In genomic region chr11:85941380-85941973, GRCh38 we compare ENCODE assay signal across 8 cellular contexts.
DNase-seq lines count a peak whose midpoint lies in the region; ATAC-seq and TF ChIP-seq lines count a peak whose summit lies in the region.

No MANE protein-coding gene starts in this region.

- H3K9me3 Mint-ChIP-seq in activated naive CD8-positive, alpha-beta T cell treated with anti-CD3 and anti-CD28 coated beads for 36 hours, result peaks cover 12% of the 10 kb centered on the region
- peaks cover 5% of the 10 kb centered on the region for H3K9me3 Mint-ChIP-seq in CD4-positive, alpha-beta T cell

- H3K27ac ChIP-seq in HCT116 (ENCODE audit: low read depth, low read length), result no peak overlapping the region
- H3K27ac ChIP-seq in heart left ventricle, result no peak overlapping the region
- no peak overlapping the region for H3K27ac ChIP-seq in CD4-positive, alpha-beta T cell (ENCODE audit: low read depth, low read length)

- H3K36me3 ChIP-seq in HCT116 (ENCODE audit: control insufficient read depth in 1 of 2, insufficient read depth in 2 of 2, low read length in 2 of 2) (no peaks in the 10 kb centered on the region), heart left ventricle (no peaks in the 10 kb centered on the region)

- peaks cover 10% of the 10 kb centered on the region for H3K36me3 Mint-ChIP-seq in activated naive CD8-positive, alpha-beta T cell treated with anti-CD3 and anti-CD28 coated beads for 36 hours
- H3K36me3 Mint-ChIP-seq in CD4-positive, alpha-beta T cell (ENCODE audit: low read depth), result no peaks in the 10 kb centered on the region

- TF ChIP-seq POLR2A in HCT116 (IDR thresholded peaks at IDR 0.05; ENCODE audit: borderline replicate concordance, extremely low read depth, insufficient read depth, insufficient read length) (no peak), heart left ventricle (IDR thresholded peaks at IDR 0.05) (no peak)

- no peak overlapping the region for H3K4me2 ChIP-seq in HCT116 (ENCODE audit: low read length)

- H3K27me3 ChIP-seq in HCT116 (ENCODE audit: insufficient read depth, low read length) (no peaks in the 10 kb centered on the region), heart left ventricle (no peaks in the 10 kb centered on the region)
- no peaks in the 10 kb centered on the region for H3K27me3 ChIP-seq in CD4-positive, alpha-beta T cell (ENCODE audit: control insufficient read depth, insufficient read depth, low read length)

- H3K4me1 ChIP-seq in HCT116 (ENCODE audit: control insufficient read depth in 1 of 2, insufficient read depth in 2 of 2, low read length in 2 of 2) (no peaks in the 10 kb centered on the region), heart left ventricle (peaks cover 0 to 19% (median 7%) of the 10 kb centered on the region in 12 donors)

- CTCF ChIA-PET in HCT116 (lab: Charles Lee), result no interaction called here
- CTCF ChIA-PET in CD4-positive, alpha-beta T cell (lab: Charles Lee), result no interaction called here

- intact Hi-C loops in HCT116 (cut with micrococcal nuclease), result loop anchor here (1.0 to 10.0 kb wide), 3 partner anchors 277 to 350 kb away; no protein-coding TSS in a partner anchor
- intact Hi-C loops in heart left ventricle (cut with DNase I), result loop anchor here (1.0 to 10.0 kb wide), 10 partner anchors 84 to 353 kb away; partner anchors contain the start of gene CCDC83 (in 3 of the 10)
- intact Hi-C loops in CD4-positive, alpha-beta T cell (cut with DNase I, micrococcal nuclease), result no loop called here

- peak; percentile 75 for TF ChIP-seq RAD21 in HCT116 (IDR thresholded peaks at IDR 0.05; ENCODE audit: low read depth)

- RAD21 ChIA-PET in HCT116 (lab: Charles Lee; ENCODE audit: low non-redundant PET in 1 of 2, low total read pairs in 2 of 2, uncharacterized antibody in 2 of 2, unreplicated experiment in 2 of 2), result no interaction called here

- ATAC-seq in HCT116, result peak; percentile 80
- ATAC-seq in heart left ventricle, result peak in 3 of 4 donors; percentile 79 to 85 (median 83)
- no peak for ATAC-seq in CD4-positive, alpha-beta T cell (ENCODE audit: poor library complexity)

- H3K27ac Mint-ChIP-seq in activated naive CD8-positive, alpha-beta T cell treated with anti-CD3 and anti-CD28 coated beads for 36 hours, result no peak overlapping the region
- no peak overlapping the region for H3K27ac Mint-ChIP-seq in CD4-positive, alpha-beta T cell

- POLR2A ChIA-PET in HCT116 (lab: Charles Lee), result no interaction called here
- POLR2A ChIA-PET in CD4-positive, alpha-beta T cell (lab: Charles Lee), result no interaction called here

- H3K4me3 ChIP-seq in HCT116 (replicated peaks in 1 of 2; ENCODE audit: low read depth in 1 of 2, low read length in 2 of 2) (no peak overlapping the region), heart left ventricle (no peak overlapping the region)

- no peaks in the 10 kb centered on the region for H3K27me3 Mint-ChIP-seq in activated naive CD8-positive, alpha-beta T cell treated with anti-CD3 and anti-CD28 coated beads for 36 hours
- no peaks in the 10 kb centered on the region for H3K27me3 Mint-ChIP-seq in CD4-positive, alpha-beta T cell

- no TSS peak for BruUV-seq in HCT116 (replicated peaks; lab: Mats Ljungman, UMichigan)

- H2AFZ ChIP-seq in HCT116 (ENCODE audit: low read depth, low read length, poor library complexity, severe bottlenecking), result no peak overlapping the region

- H4K20me1 ChIP-seq in HCT116 (ENCODE audit: insufficient read depth), result no peaks in the 10 kb centered on the region

- no peaks in the 10 kb centered on the region; a peak in 1 of 4 replicates for H3K9me3 ChIP-seq in HCT116 (ENCODE audit: control insufficient read depth in 1 of 2, insufficient read depth in 1 of 2, low read depth in 1 of 2, low read length in 2 of 2)
- H3K9me3 ChIP-seq in heart left ventricle, result no peaks in the 10 kb centered on the region
- peaks cover 3% of the 10 kb centered on the region for H3K9me3 ChIP-seq in CD4-positive, alpha-beta T cell (ENCODE audit: control insufficient read depth, low read length)

- peak; percentile 47 to 59 (median 53); a peak in 5 of 6 replicates for TF ChIP-seq CTCF in HCT116 (IDR thresholded peaks at IDR 0.05 in 2 of 3, conservative IDR thresholded peaks at IDR 0.05 in 1 of 3; ENCODE audit: borderline replicate concordance in 1 of 3, insufficient read depth in 1 of 3, low read depth in 2 of 3, low read length in 2 of 3)
- TF ChIP-seq CTCF in heart left ventricle (IDR thresholded peaks at IDR 0.05), result peak; percentile 63 to 85 (median 78)
- no peak for TF ChIP-seq CTCF in CD4-positive, alpha-beta T cell (IDR thresholded peaks at IDR 0.05)

- H3K79me2 ChIP-seq in HCT116 (ENCODE audit: insufficient read depth, low read length), result no peaks in the 10 kb centered on the region

- peaks cover 12% of the 10 kb centered on the region for H3K4me1 Mint-ChIP-seq in activated naive CD8-positive, alpha-beta T cell treated with anti-CD3 and anti-CD28 coated beads for 36 hours
- H3K4me1 Mint-ChIP-seq in CD4-positive, alpha-beta T cell (ENCODE audit: low read depth), result no peaks in the 10 kb centered on the region

- H3K9ac ChIP-seq in HCT116 (ENCODE audit: low read length), result no peak overlapping the region

- WGBS in heart left ventricle, 4 donors, result 6 to 34% (median 26%) methylated on average over 5 to 6 of the region's 6 CpGs

- H3K4me3 Mint-ChIP-seq in activated naive CD8-positive, alpha-beta T cell treated with anti-CD3 and anti-CD28 coated beads for 36 hours, result no peak overlapping the region
- no peak overlapping the region for H3K4me3 Mint-ChIP-seq in CD4-positive, alpha-beta T cell

- DNase-seq in ELR (ENCODE audit: low read depth), result peak; percentile 71
- no peak for DNase-seq in HCT116 (ENCODE audit: low read depth, low spot score)
- peak; percentile 29 for DNase-seq in NCI-H460 (ENCODE audit: extremely low read depth, low read depth)
- DNase-seq in activated naive CD8-positive, alpha-beta T cell treated with anti-CD3 and anti-CD28 coated beads for 36 hours, result peak; percentile 38
- peak in 2 of 5 donors; percentile 51 to 63 for DNase-seq in heart left ventricle
- peak; percentile 50 for DNase-seq in renal cortical epithelial cell (ENCODE audit: low read depth)
- no peak for DNase-seq in central memory CD4-positive, alpha-beta T cell
- DNase-seq in CD4-positive, alpha-beta T cell, result no peak

- no peaks in the 10 kb centered on the region for H3K9me2 ChIP-seq in HCT116 (ENCODE audit: insufficient read depth)

TF ChIP-seq in HCT116, 20 proteins besides CTCF, POLR2A, EP300 and RAD21:
- TF ChIP-seq ZNF274 (IDR thresholded peaks at IDR 0.05; ENCODE audit: low read depth, low read length) (no peak), SIN3A (IDR thresholded peaks at IDR 0.05; ENCODE audit: low read depth) (no peak), SRF (IDR thresholded peaks at IDR 0.05; ENCODE audit: low read depth) (no peak), EZH2 (IDR thresholded peaks at IDR 0.05) (no peak), CEBPB (IDR thresholded peaks at IDR 0.05; ENCODE audit: low read depth) (no peak), FOSL1 (IDR thresholded peaks at IDR 0.05; ENCODE audit: low read depth) (no peak), SP1 (IDR thresholded peaks at IDR 0.05; ENCODE audit: low read depth) (no peak), EZH2phosphoT487 (IDR thresholded peaks at IDR 0.05; ENCODE audit: borderline replicate concordance) (no peak), JUND (IDR thresholded peaks at IDR 0.05) (no peak), YY1 (IDR thresholded peaks at IDR 0.05; ENCODE audit: extremely low read depth, insufficient replicate concordance, low read depth, low read length) (no peak), CBX3 (IDR thresholded peaks at IDR 0.05; ENCODE audit: low read depth) (no peak), ZFX (IDR thresholded peaks at IDR 0.05) (no peak), ELF1 (IDR thresholded peaks at IDR 0.05; ENCODE audit: borderline replicate concordance, low read depth) (no peak)
- TF ChIP-seq, protein P1, sequence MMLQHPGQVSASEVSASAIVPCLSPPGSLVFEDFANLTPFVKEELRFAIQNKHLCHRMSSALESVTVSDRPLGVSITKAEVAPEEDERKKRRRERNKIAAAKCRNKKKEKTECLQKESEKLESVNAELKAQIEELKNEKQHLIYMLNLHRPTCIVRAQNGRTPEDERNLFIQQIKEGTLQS (IDR thresholded peaks at IDR 0.05), result no peak

Comparison
In these comparisons a context has a peak if more than half of its experiments do, and no peak if none do; other contexts are left out.
1. DNase-seq: peak in ELR (single experiment), NCI-H460 (single experiment), activated naive CD8-positive, alpha-beta T cell treated with anti-CD3 and anti-CD28 coated beads for 36 hours (single experiment) and renal cortical epithelial cell (single experiment); none in HCT116 (single experiment), central memory CD4-positive, alpha-beta T cell (single experiment) and CD4-positive, alpha-beta T cell (0 of 10).
2. intact Hi-C loops: an anchor here in HCT116 (1.0 to 10.0 kb wide) and heart left ventricle (1.0 to 10.0 kb wide); none called in CD4-positive, alpha-beta T cell.